18 cellular contexts compared by ENCODE assay signal in genomic region chr12:46088040-46088439, GRCh38.
"Had no signal": no experiment of that assay in that cellular context is flagged by ENCODE, and none has a peak within 500 bp of the region (broad histone marks: within the 10 kb centered on the region; RNA-seq: fewer than 3 reads in every experiment).

No MANE protein-coding gene starts in this region.

- H3K36me3 ChIP-seq: colonic mucosa, stomach had no signal

- ATAC-seq: foreskin keratinocyte, left cardiac atrium, left ventricle myocardium superior, right cardiac atrium had no signal

- H3K4me1 ChIP-seq: colonic mucosa, foreskin keratinocyte, stomach had no signal

- DNase-seq: colonic mucosa; dermis blood vessel endothelial cell; endodermal cell; erythroblast; foreskin keratinocyte; immature natural killer cell; left cardiac atrium; left ventricle myocardium superior; mesendoderm; naive B cell; right cardiac atrium; small intestine; stimulated activated CD4-positive, alpha-beta T cell treated with anti-CD3 and anti-CD28 coated beads, Interleukin-12 subunit alpha, Interleukin-12 subunit beta, amount 100 ng/mL, for 4 hours; stimulated activated naive CD4-positive, alpha-beta T cell; stomach; substantia nigra; trophoblast cell had no signal

- H3K27ac ChIP-seq: colonic mucosa, foreskin keratinocyte, stomach had no signal

- H3K9me3 ChIP-seq: colonic mucosa had no signal

- H3K4me3 ChIP-seq: colonic mucosa, lung, stomach had no signal

- H3K27me3 ChIP-seq: colonic mucosa, foreskin keratinocyte, stomach had no signal
